In genomic region chr1:153231800-153232199, GRCh38 we compare ENCODE assay signal across 26 cellular contexts. TPM values are rescaled to one million over a fixed set of nuclear protein-coding genes. Genes with fewer than 3 reads are reported as not detected.
DNase-seq lines count a peak whose midpoint lies in the region; ATAC-seq, FAIRE-seq and TF ChIP-seq lines count a peak whose summit lies in the region.
"Had no signal": no experiment of that assay in that cellular context is flagged by ENCODE, and none has a peak within 500 bp of the region (broad histone marks: within the 10 kb centered on the region; RNA-seq: fewer than 3 reads in every experiment).

No MANE protein-coding gene starts in this region.

- H3K4me1 ChIP-seq in small intestine (ENCODE audit: control insufficient read depth in 2 of 2, insufficient read depth in 1 of 2, low read depth in 1 of 2, low read length in 1 of 2), result peaks cover 0 to 24% of the 10 kb centered on the region in 2 donors
- H3K4me1 ChIP-seq: breast epithelium had no signal

- 54 to 79% (median 70%) methylated on average over 2 of the region's 2 CpGs for WGBS in small intestine, 3 donors

- no peak overlapping the region for H3K4me3 ChIP-seq in coronary artery
- H3K4me3 ChIP-seq in small intestine (ENCODE audit: low read depth in 1 of 2, low read length in 2 of 2), result no peak overlapping the region
- H3K4me3 ChIP-seq: breast epithelium, GM23338 had no signal

- DNase-seq in Kasumi-1 (lab: John Stamatoyannopoulos, UW), result peak; percentile 31 to 47
- DNase-seq in NOMO-1 (lab: John Stamatoyannopoulos, UW; ENCODE audit: unreplicated experiment in 2 of 2), result peak; percentile 73 to 76
- DNase-seq in coronary artery (ENCODE audit: low spot score), result peak; percentile 56
- DNase-seq in small intestine, result no peak
- DNase-seq in globus pallidus (ENCODE audit: low spot score), result no peak
- DNase-seq in D721Med (ENCODE audit: insufficient read length, low spot score), result no peak
- DNase-seq: activated CD4-positive, alpha-beta T cell treated with anti-CD3 and anti-CD28 coated beads, Interleukin-2, amount 10 ng/mL, durations not matched to agents 24 days and 14 days; anterior cingulate cortex; Calu3; CD4-positive, CD25-positive, alpha-beta regulatory T cell; DND-41; effector CD8-positive, alpha-beta T cell; immature natural killer cell; NCI-H1048; NCI-H187; NCI-H2171; NCI-H510A; SHP77; stimulated activated CD4-positive, alpha-beta T cell treated with anti-CD3 and anti-CD28 coated beads, Interleukin-15, amount 100 ng/mL, for 24 hours; stimulated activated CD4-positive, alpha-beta T cell treated with anti-CD3 and anti-CD28 coated beads, Interleukin-4, amount 100 ng/mL, for 4 hours; SW 1271; T-helper 9 cell had no signal

- H3K9me3 ChIP-seq in small intestine (ENCODE audit: control insufficient read depth, low read depth), result no peaks in the 10 kb centered on the region
- H3K9me3 ChIP-seq: breast epithelium had no signal

- H3K27me3 ChIP-seq in small intestine (ENCODE audit: control insufficient read depth in 2 of 2, insufficient read depth in 2 of 2, low read length in 2 of 2), result peaks cover 0 to 3% of the 10 kb centered on the region in 2 donors
- H3K27me3 ChIP-seq: breast epithelium had no signal

- no peak for ATAC-seq in GM21723 (IDR thresholded peaks at IDR 0.05; ENCODE audit: unreplicated experiment)
- ATAC-seq: activated naive CD4-positive, alpha-beta T cell treated with anti-CD3 and anti-CD28 coated beads, Interleukin-2, amount 50 U/mL, for 72 hours; GM23338 had no signal

- H3K36me3 ChIP-seq in small intestine (ENCODE audit: control insufficient read depth in 2 of 2, insufficient read depth in 2 of 2, low read length in 2 of 2), result no peaks in the 10 kb centered on the region
- H3K36me3 ChIP-seq: breast epithelium had no signal

- FAIRE-seq in small intestine (lab: Jason Lieb, UNC) (no peak), D721Med (lab: Jason Lieb, UNC) (no peak)

- H3K27ac ChIP-seq in coronary artery (peak overlapping the region in 1 of 2 donors; percentile 22), small intestine (ENCODE audit: low read depth in 1 of 2, low read length in 1 of 2) (peak overlapping the region; percentile 46 to 85)
- H3K27ac ChIP-seq: breast epithelium had no signal

- no peak for TF ChIP-seq CTCF in coronary artery (IDR thresholded peaks at IDR 0.05)
- TF ChIP-seq CTCF in D721Med (IDR thresholded peaks at IDR 0.05; ENCODE audit: insufficient read depth, missing control alignments), result no peak

RNA-seq across cellular contexts. Expression of gene PRR9, which starts 14.4 kb away (rescaled TPM):
- not detected for polyA plus RNA-seq in small intestine
- polyA plus RNA-seq: CD4-positive, CD25-positive, alpha-beta regulatory T cell; GM23338; immature natural killer cell had no signal

RNA-seq across cellular contexts. Expression of gene LORICRIN, which starts 27.7 kb away (rescaled TPM):
- polyA plus RNA-seq in small intestine, result not detected
- polyA plus RNA-seq: CD4-positive, CD25-positive, alpha-beta regulatory T cell; immature natural killer cell had no signal

RNA-seq across cellular contexts. Expression of gene LELP1, which starts 28.6 kb away (rescaled TPM):
- polyA plus RNA-seq in small intestine, result not detected
- polyA plus RNA-seq: CD4-positive, CD25-positive, alpha-beta regulatory T cell; GM23338; immature natural killer cell had no signal

Comparison
In these comparisons a context has a peak if more than half of its experiments do, and no peak if none do; other contexts are left out.
1. DNase-seq: peak in Kasumi-1 (2 of 2), NOMO-1 (2 of 2) and coronary artery (single experiment); none in small intestine (single experiment), globus pallidus (single experiment) and D721Med (single experiment).